Comparison of ENCODE assay signal across 8 cellular contexts in genomic region chr17:72985882-72986720, GRCh38.
DNase-seq lines count a peak whose midpoint lies in the region; ATAC-seq and TF ChIP-seq lines count a peak whose summit lies in the region.

No MANE protein-coding gene starts in this region.

- no peak overlapping the region for H3K4me3 ChIP-seq in WI38 (ENCODE audit: low read depth, low read length)
- no peak overlapping the region for H3K4me3 ChIP-seq in cardiac fibroblast (replicated peaks in 1 of 2; ENCODE audit: low read depth in 2 of 2, low read length in 2 of 2)
- H3K4me3 ChIP-seq in kidney epithelial cell (ENCODE audit: low read depth, low read length): no peak overlapping the region

- no peaks in the 10 kb centered on the region for H3K27me3 ChIP-seq in kidney epithelial cell (ENCODE audit: control insufficient read depth, insufficient read depth, low read length)

- TF ChIP-seq CTCF in WI38 (IDR thresholded peaks at IDR 0.05; ENCODE audit: low read depth, low read length) (peak; percentile 83), cardiac fibroblast (IDR thresholded peaks at IDR 0.05; ENCODE audit: low read depth, low read length) (peak; percentile 93), kidney epithelial cell (IDR thresholded peaks at IDR 0.05; ENCODE audit: insufficient read depth, low read length, poor library complexity, severe bottlenecking) (peak; percentile 82)

- peak; percentile 83 for ATAC-seq in HG02938 (IDR thresholded peaks at IDR 0.05; ENCODE audit: unreplicated experiment)

- H3K36me3 ChIP-seq in kidney epithelial cell (ENCODE audit: control insufficient read depth, insufficient read depth, low read length): no peaks in the 10 kb centered on the region

- DNase-seq in NCI-H2227 (lab: John Stamatoyannopoulos, UW; ENCODE audit: unreplicated experiment): peak; percentile 62
- no peak for DNase-seq in NCI-H2227 treated with DMSO at 0.1 percent for 48 hours (lab: John Stamatoyannopoulos, UW)
- peak; percentile 45 for DNase-seq in NCI-H2029 (lab: John Stamatoyannopoulos, UW)
- DNase-seq in cardiac fibroblast (ENCODE audit: low read depth in 2 of 2): peak; percentile 82 to 85
- DNase-seq in kidney epithelial cell (ENCODE audit: low read depth): no peak
- DNase-seq in stimulated activated CD4-positive, alpha-beta T cell treated with anti-CD3 and anti-CD28 coated beads, Interleukin-4, amount 100 ng/mL, for 1 hour: peak; percentile 31

Comparison
In these comparisons a context has a peak if more than half of its experiments do, and no peak if none do; other contexts are left out.
1. DNase-seq: peak in NCI-H2227 (single experiment), NCI-H2029 (single experiment), cardiac fibroblast (2 of 2) and stimulated activated CD4-positive, alpha-beta T cell treated with anti-CD3 and anti-CD28 coated beads, Interleukin-4, amount 100 ng/mL, for 1 hour (single experiment); none in NCI-H2227 treated with DMSO at 0.1 percent for 48 hours (single experiment) and kidney epithelial cell (single experiment).
2. Peak in every context shown above with its lines, with median percentiles within 50 percentile points of each other: CTCF ChIP-seq.